24 cellular contexts compared by ENCODE assay signal in the genomic region with DNA sequence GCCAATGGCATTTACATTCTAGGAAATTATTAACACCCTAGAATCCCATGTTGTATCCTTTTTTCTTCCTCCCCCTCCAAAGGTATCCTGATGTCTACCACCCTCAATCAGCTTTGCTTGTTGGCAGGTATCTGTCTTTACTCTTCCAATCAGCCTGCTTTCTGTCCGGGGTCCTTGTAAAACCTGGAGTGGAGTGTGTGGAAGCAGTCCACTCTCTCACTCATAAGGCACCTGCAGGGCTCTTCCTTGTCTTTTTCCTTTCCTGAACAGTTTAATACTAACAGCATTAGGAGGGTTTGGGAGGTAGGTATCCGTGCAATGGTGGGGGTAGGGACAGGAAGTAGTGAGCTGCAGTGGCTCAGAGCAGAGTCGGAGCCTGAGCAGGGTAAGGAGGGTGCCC.
"Had no signal": no experiment of that assay in that cellular context is flagged by ENCODE, and none has a peak within 500 bp of the region (broad histone marks: within the 10 kb centered on the region; RNA-seq: fewer than 3 reads in every experiment).

No MANE protein-coding gene starts in this region.

- H3K27ac Mint-ChIP-seq: dendritic cell treated with granulocyte-macrophage colony-stimulating factor and Interleukin-4, amounts not matched to agents 40 ng/mL and 50 ng/mL, for 4 days; effector memory CD8-positive, alpha-beta T cell; endodermal cell had no signal

- H3K4me1 ChIP-seq: colonic mucosa, esophagus muscularis mucosa, gastrocnemius medialis, heart right ventricle, left lung, lower lobe of right lung had no signal

- DNase-seq: colonic mucosa; cortex of kidney; effector CD8-positive, alpha-beta T cell; effector memory CD8-positive, alpha-beta T cell; endodermal cell; foreskin fibroblast; foreskin melanocyte; gastrocnemius medialis; glutamatergic neuron; head of caudate nucleus; heart right ventricle; hippocampal formation; left cardiac atrium; left lung; left ventricle myocardium superior; lower lobe of right lung; mesendoderm; midbrain had no signal

- ATAC-seq: effector memory CD8-positive, alpha-beta T cell; gastrocnemius medialis; heart right ventricle; left cardiac atrium; left lung; left ventricle myocardium superior had no signal

- H3K4me3 Mint-ChIP-seq: dendritic cell treated with granulocyte-macrophage colony-stimulating factor and Interleukin-4, amounts not matched to agents 40 ng/mL and 50 ng/mL, for 4 days; effector memory CD8-positive, alpha-beta T cell; endodermal cell had no signal

- H3K27ac ChIP-seq: colonic mucosa, esophagus muscularis mucosa, gastrocnemius medialis, heart right ventricle, left lung, lower lobe of right lung had no signal

- H3K4me3 ChIP-seq: colonic mucosa, esophagus muscularis mucosa, gastrocnemius medialis, heart right ventricle, left lung, lower lobe of right lung had no signal

- H3K27me3 Mint-ChIP-seq: dendritic cell treated with granulocyte-macrophage colony-stimulating factor and Interleukin-4, amounts not matched to agents 40 ng/mL and 50 ng/mL, for 4 days; effector memory CD8-positive, alpha-beta T cell had no signal

- FAIRE-seq: endometrium, endothelial cell of umbilical vein, islet of Langerhans, keratinocyte had no signal

- H3K9me3 ChIP-seq: colonic mucosa, gastrocnemius medialis had no signal

- H3K27me3 ChIP-seq: colonic mucosa, esophagus muscularis mucosa, gastrocnemius medialis, left lung had no signal

- H3K4me1 Mint-ChIP-seq: endodermal cell had no signal

- H3K36me3 ChIP-seq: colonic mucosa, esophagus muscularis mucosa, gastrocnemius medialis, heart right ventricle, left lung, lower lobe of right lung had no signal
